Comparison of ENCODE assay signal across 16 cellular contexts in the genomic region with DNA sequence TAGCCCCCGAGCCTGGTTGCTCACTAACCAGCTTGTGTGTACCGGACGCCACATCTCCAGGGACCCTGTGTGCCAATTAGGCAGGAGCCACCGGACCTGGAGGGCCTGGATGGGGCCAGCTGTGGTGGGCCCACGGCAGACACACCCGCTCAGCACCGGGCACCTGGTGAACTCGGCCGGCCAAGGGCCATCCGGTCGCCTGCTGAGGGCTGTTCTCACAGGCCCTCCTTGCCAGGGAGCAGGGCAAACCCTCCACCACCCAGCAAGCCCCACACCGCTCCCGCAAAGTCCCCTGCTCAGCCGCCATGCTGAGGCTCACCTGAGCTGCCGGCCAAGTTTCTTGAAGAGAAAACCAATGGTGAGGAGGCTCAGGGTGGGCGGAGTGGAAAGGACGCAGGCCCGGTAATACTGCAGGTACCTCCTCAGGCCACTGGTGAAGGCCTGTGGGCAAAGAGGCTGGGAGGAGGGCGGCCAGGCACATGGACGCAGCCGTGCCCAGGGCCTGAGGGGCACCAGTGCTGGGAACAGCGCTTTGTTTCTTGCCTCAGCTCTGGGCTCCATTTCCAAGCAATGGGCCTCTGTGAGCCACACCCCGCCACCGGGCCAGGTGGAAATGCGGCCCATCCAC. TPM values are rescaled to one million over a fixed set of nuclear protein-coding genes. Genes with fewer than 3 reads are reported as not detected.
DNase-seq lines count a peak whose midpoint lies in the region; ATAC-seq and TF ChIP-seq lines count a peak whose summit lies in the region.
"Had no signal": no experiment of that assay in that cellular context is flagged by ENCODE, and none has a peak within 500 bp of the region (broad histone marks: within the 10 kb centered on the region; RNA-seq: fewer than 3 reads in every experiment).

No MANE protein-coding gene starts in this region.

- H2BK15ac ChIP-seq in IMR-90 (ENCODE audit: low read depth, low read length): no peak overlapping the region

- H3K4ac ChIP-seq in IMR-90 (ENCODE audit: low read depth, low read length): no peak overlapping the region

- H3K9me1 ChIP-seq in IMR-90 (ENCODE audit: insufficient read depth, low read length): peaks cover 3% of the 10 kb centered on the region; the same call in 1 of the 2 replicates

- H3K4me1 Mint-ChIP-seq in natural killer cell (peaks cover 0 to 11% of the 10 kb centered on the region in 2 donors), WTC11 (no peaks in the 10 kb centered on the region)
- H3K4me1 Mint-ChIP-seq: GM23338 had no signal

- TF ChIP-seq POLR2A in IMR-90 (IDR thresholded peaks at IDR 0.05; ENCODE audit: low read depth, low read length) (no peak), sigmoid colon (IDR thresholded peaks at IDR 0.05) (no peak)

- H3K27me3 ChIP-seq in BLaER1 treated with 17β-estradiol and CSF1 and Interleukin-3, amounts not matched to agents 10 nM and 100 nM: peaks cover 0 to 24% (median 0%) of the 10 kb centered on the region in 11 experiments; a peak in 6 of 22 replicates
- H3K27me3 ChIP-seq in IMR-90 (ENCODE audit: control insufficient read depth, insufficient read depth, low read length) (no peaks in the 10 kb centered on the region), sigmoid colon (no peaks in the 10 kb centered on the region)

- no TSS peak for BruUV-seq in IMR-90 (replicated peaks; lab: Mats Ljungman, UMichigan)

- H3K36me3 Mint-ChIP-seq in natural killer cell (peaks cover 7% of the 10 kb centered on the region), WTC11 (peaks cover 18% of the 10 kb centered on the region)

- peak overlapping the region; percentile 33 to 99 (median 91); a peak in 19 of 22 replicates for H3K4me2 ChIP-seq in BLaER1 treated with 17β-estradiol and CSF1 and Interleukin-3, amounts not matched to agents 10 nM and 100 nM
- no peak overlapping the region for H3K4me2 ChIP-seq in IMR-90 (ENCODE audit: low read depth, low read length)
- H3K4me2 ChIP-seq: GM23338 had no signal

- H3K27ac ChIP-seq in BLaER1 treated with 17β-estradiol and CSF1 and Interleukin-3, amounts not matched to agents 10 nM and 100 nM: peak overlapping the region in 4 of 11 experiments; percentile 1 to 46 (median 24); a peak in 5 of 22 replicates
- H3K27ac ChIP-seq in IMR-90 (ENCODE audit: insufficient read depth, low read length) (no peak overlapping the region), sigmoid colon (no peak overlapping the region)

- no peak for DNase-seq in IMR-90
- DNase-seq in sigmoid colon: peak; percentile 63
- no peak for DNase-seq in natural killer cell
- no peak for DNase-seq in WTC11 (ENCODE audit: low spot score)
- no peak for DNase-seq in ureter (ENCODE audit: low spot score)
- DNase-seq: AML-193, Calu3, DMS79 treated with DMSO at 0.1 percent for 48 hours, GF-D8, HFFc6 had no signal

- TF ChIP-seq EP300 in sigmoid colon (IDR thresholded peaks at IDR 0.05): no peak

- no peaks in the 10 kb centered on the region for H3K9me3 ChIP-seq in BLaER1 treated with 17β-estradiol and CSF1 and Interleukin-3, amounts not matched to agents 10 nM and 100 nM (replicated peaks in 1 of 11)
- H3K9me3 ChIP-seq in IMR-90 (ENCODE audit: control insufficient read depth, insufficient read depth, low read length) (no peaks in the 10 kb centered on the region), sigmoid colon (no peaks in the 10 kb centered on the region)

- no peak for TF ChIP-seq CTCF in IMR-90 (conservative IDR thresholded peaks at IDR 0.05; ENCODE audit: low read depth, low read length)
- TF ChIP-seq CTCF in sigmoid colon (IDR thresholded peaks at IDR 0.05): no peak
- TF ChIP-seq CTCF in natural killer cell (IDR thresholded peaks at IDR 0.05): no peak
- TF ChIP-seq CTCF in WTC11 (IDR thresholded peaks at IDR 0.05): no peak

- H3K18ac ChIP-seq in IMR-90 (ENCODE audit: low read depth, low read length): no peak overlapping the region

- intact Hi-C loops in IMR-90 (cut with micrococcal nuclease): no loop called here
- intact Hi-C loops in sigmoid colon (cut with DNase I): no loop called here
- intact Hi-C loops in natural killer cell (cut with micrococcal nuclease): no loop called here

- no peak for ATAC-seq in IMR-90 (ENCODE audit: low read depth)
- ATAC-seq in esophagus mucosa: peak; percentile 4
- ATAC-seq in natural killer cell: no peak
- ATAC-seq in WTC11: no peak
- ATAC-seq: CD8-positive, alpha-beta T cell; GM23338; HCT116 had no signal

- TF ChIP-seq RAD21 in IMR-90 (IDR thresholded peaks at IDR 0.05; ENCODE audit: low read length): no peak

- H3K4me3 Mint-ChIP-seq in natural killer cell: no peak overlapping the region
- no peak overlapping the region for H3K4me3 Mint-ChIP-seq in WTC11
- H3K4me3 Mint-ChIP-seq: CD8-positive, alpha-beta T cell; GM23338; HFFc6 had no signal

- H4K91ac ChIP-seq in IMR-90 (ENCODE audit: insufficient read depth, low read depth, low read length): no peak overlapping the region

- H3K27me3 Mint-ChIP-seq in natural killer cell (ENCODE audit: low read depth in 2 of 2) (no peaks in the 10 kb centered on the region), WTC11 (ENCODE audit: low read depth) (no peaks in the 10 kb centered on the region)
- H3K27me3 Mint-ChIP-seq: IgD-negative memory B cell had no signal

- H2AK9ac ChIP-seq in IMR-90 (replicated peaks; ENCODE audit: low read depth, low read length, poor library complexity): peak overlapping the region; percentile 28

- WGBS in IMR-90 (ENCODE audit: extremely low coverage in 2 of 2, insufficient read length in 1 of 2), 2 experiments: 100% methylated on average over 3 of the region's 25 CpGs; no CpG with 5 or more reads in 1 of the 2 experiments
- WGBS in sigmoid colon, 2 donors: 92 to 96% methylated on average over 25 of the region's 25 CpGs

- peaks cover 26 to 76% (median 49%) of the 10 kb centered on the region in 11 experiments for H3K36me3 ChIP-seq in BLaER1 treated with 17β-estradiol and CSF1 and Interleukin-3, amounts not matched to agents 10 nM and 100 nM
- H3K36me3 ChIP-seq in IMR-90 (ENCODE audit: control insufficient read depth, insufficient read depth, low read length) (peaks cover 51% of the 10 kb centered on the region), sigmoid colon (peaks cover 30 to 79% (median 51%) of the 10 kb centered on the region in 4 donors)

- no peak overlapping the region for H3K23ac ChIP-seq in IMR-90 (ENCODE audit: low read depth, low read length)

- H4K8ac ChIP-seq in IMR-90 (ENCODE audit: low read depth in 2 of 2, low read length in 2 of 2): no peak overlapping the region

- in situ Hi-C loops in IMR-90 (cut with MboI; ENCODE audit: low sequenced_read_pairs): no loop called here

- dilution Hi-C loops in IMR-90 (cut with HindIII; ENCODE audit: low sequenced_read_pairs, unreplicated experiment): no loop called here

- H3K4me1 ChIP-seq in BLaER1 treated with 17β-estradiol and CSF1 and Interleukin-3, amounts not matched to agents 10 nM and 100 nM: peaks cover 14 to 82% (median 71%) of the 10 kb centered on the region in 10 experiments
- no peaks in the 10 kb centered on the region for H3K4me1 ChIP-seq in IMR-90 (ENCODE audit: control insufficient read depth, insufficient read depth, low read length)
- no peaks in the 10 kb centered on the region for H3K4me1 ChIP-seq in sigmoid colon

- no peak overlapping the region for H2AK5ac ChIP-seq in IMR-90 (ENCODE audit: low read depth, low read length)

- no peak overlapping the region for H2BK5ac ChIP-seq in IMR-90 (ENCODE audit: low read depth, low read length, poor library complexity, severe bottlenecking)

- no peak overlapping the region for H4K5ac ChIP-seq in IMR-90 (ENCODE audit: low read depth, low read length)

- H3K79me1 ChIP-seq in IMR-90 (ENCODE audit: low read depth in 1 of 2, low read length in 2 of 2): peaks cover 0 to 18% of the 10 kb centered on the region in 2 experiments; a peak in 1 of 4 replicates

- no peak overlapping the region for H2BK120ac ChIP-seq in IMR-90 (ENCODE audit: low read depth, low read length)

- no peak overlapping the region for H2AFZ ChIP-seq in IMR-90 (replicated peaks; ENCODE audit: low read length, poor library complexity)
- H2AFZ ChIP-seq: GM23338 had no signal

- no peak overlapping the region for H3K14ac ChIP-seq in IMR-90 (replicated peaks; ENCODE audit: low read depth, low read length)

- H3K27ac Mint-ChIP-seq in natural killer cell: no peak overlapping the region
- H3K27ac Mint-ChIP-seq in WTC11: no peak overlapping the region
- H3K27ac Mint-ChIP-seq: CD8-positive, alpha-beta T cell; HFFc6; IgD-negative memory B cell had no signal

- no peak overlapping the region for H2BK20ac ChIP-seq in IMR-90 (ENCODE audit: low read depth, low read length)

- no peak overlapping the region for H3K56ac ChIP-seq in IMR-90 (ENCODE audit: extremely low read depth, insufficient read depth, low read length)

- H3K9ac ChIP-seq in BLaER1 treated with 17β-estradiol and CSF1 and Interleukin-3, amounts not matched to agents 10 nM and 100 nM: peak overlapping the region in 4 of 11 experiments; percentile 49 to 63 (median 59); a peak in 7 of 22 replicates
- H3K9ac ChIP-seq in IMR-90 (ENCODE audit: low read depth, low read length): no peak overlapping the region

- POLR2A ChIA-PET in IMR-90 (lab: Charles Lee; ENCODE audit: unreplicated experiment) (no interaction called here), WTC11 (lab: Charles Lee) (interaction anchor here (0.5 kb wide), 1 partner anchor 648 kb away, joined by 7 read pairs; no protein-coding TSS in a partner anchor)

- CTCF ChIA-PET in IMR-90 (lab: Yijun Ruan, JAX): interaction anchor here (1.6 kb wide), 1 partner anchor 13 kb away, joined by 4 read pairs; no protein-coding TSS in a partner anchor
- CTCF ChIA-PET in WTC11 (lab: Charles Lee): interaction anchor here (1.3 to 3.5 kb wide), 2 partner anchors 9 to 13 kb away, joined by 4 to 15 read pairs; no protein-coding TSS in a partner anchor

- H3K4me3 ChIP-seq in BLaER1 treated with 17β-estradiol and CSF1 and Interleukin-3, amounts not matched to agents 10 nM and 100 nM: peak overlapping the region in 2 of 10 experiments; percentile 39 to 47; a peak in 3 of 20 replicates
- H3K4me3 ChIP-seq in IMR-90 (ENCODE audit: insufficient read depth, low read depth, low read length) (no peak overlapping the region), sigmoid colon (no peak overlapping the region)
- H3K4me3 ChIP-seq: GM23338 had no signal

- peaks cover 33 to 94% (median 68%) of the 10 kb centered on the region in 11 experiments; a peak in 21 of 22 replicates for H4K20me1 ChIP-seq in BLaER1 treated with 17β-estradiol and CSF1 and Interleukin-3, amounts not matched to agents 10 nM and 100 nM
- H4K20me1 ChIP-seq in IMR-90 (ENCODE audit: insufficient read depth, low read length): no peaks in the 10 kb centered on the region; the same call in 1 of the 2 replicates

- H3K9me3 Mint-ChIP-seq in natural killer cell: no peaks in the 10 kb centered on the region
- H3K9me3 Mint-ChIP-seq in WTC11: no peaks in the 10 kb centered on the region
- H3K9me3 Mint-ChIP-seq: CD8-positive, alpha-beta T cell; GM23338; HFFc6; IgD-negative memory B cell had no signal

RNA-seq across cellular contexts. Expression of gene TUBGCP6, which starts 17.1 kb away (rescaled TPM):
- total RNA-seq in IMR-90 (2012; rRNA removed) (10.0 and 10.8 TPM in 2 replicates), esophagus mucosa (14.8 TPM), sigmoid colon (10 to 100 TPM; 23.5 to 67.0 (median 28.2) TPM), natural killer cell (100 to 1,000 TPM; 105 to 126 (median 118) TPM), WTC11 (2021) (36.3 to 45.4 TPM (median 40.8 TPM) in 3 replicates), ureter (57.2 TPM)
- polyA plus RNA-seq in IMR-90 (2012; rRNA removed) (28.6 and 30.9 TPM in 2 replicates), sigmoid colon (10 to 100 TPM in 1 of 3 donors, 1 to 10 TPM in 2; 4.6 to 33.4 (median 4.8) TPM)
- 7.5 and 13.6 TPM in 2 replicates for polyA plus RNA-seq in IMR-90 (2012; cell fraction: cytosol; rRNA removed)
- polyA plus RNA-seq in IMR-90 (2012; cell fraction: nucleus; rRNA removed; ENCODE audit: low replicate concordance): 185 and 466 TPM in 2 replicates

RNA-seq across cellular contexts. Expression of gene HDAC10, which starts 23.4 kb away (rescaled TPM):
- 3.6 and 3.9 TPM in 2 replicates for total RNA-seq in IMR-90 (2012; rRNA removed)
- 35.2 and 35.7 TPM in 2 replicates for polyA plus RNA-seq in IMR-90 (2012; rRNA removed)
- polyA plus RNA-seq in IMR-90 (2012; cell fraction: cytosol; rRNA removed): 18.7 and 22.6 TPM in 2 replicates
- polyA plus RNA-seq in IMR-90 (2012; cell fraction: nucleus; rRNA removed; ENCODE audit: low replicate concordance): 264 and 926 TPM in 2 replicates
- total RNA-seq in esophagus mucosa: 17.7 TPM
- total RNA-seq in sigmoid colon: 10 to 100 TPM in 3 of 4 donors, 1 to 10 TPM in 1; 7.2 to 47.4 (median 14.9) TPM
- polyA plus RNA-seq in sigmoid colon: 10 to 100 TPM in 2 of 3 donors, 1 to 10 TPM in 1; 8.8 to 45.9 (median 12.0) TPM
- total RNA-seq in natural killer cell: 100 to 1,000 TPM; 112 to 131 (median 123) TPM
- total RNA-seq in WTC11 (2021): 31.9 to 40.9 TPM (median 38.2 TPM) in 3 replicates
- total RNA-seq in ureter: 52.4 TPM

RNA-seq across cellular contexts. Expression of gene SELENOO, which starts 26.9 kb away (rescaled TPM):
- 10.3 and 10.4 TPM in 2 replicates for total RNA-seq in IMR-90 (2012; rRNA removed)
- polyA plus RNA-seq in IMR-90 (2012; rRNA removed): 21.4 and 22.9 TPM in 2 replicates
- 16.7 and 25.0 TPM in 2 replicates for polyA plus RNA-seq in IMR-90 (2012; cell fraction: cytosol; rRNA removed)
- 94.1 and 274 TPM in 2 replicates for polyA plus RNA-seq in IMR-90 (2012; cell fraction: nucleus; rRNA removed; ENCODE audit: low replicate concordance)
- total RNA-seq in esophagus mucosa: 13.3 TPM
- 10 to 100 TPM; 17.5 to 30.2 (median 22.3) TPM for total RNA-seq in sigmoid colon
- polyA plus RNA-seq in sigmoid colon: 10 to 100 TPM; 10.2 to 26.5 (median 15.7) TPM
- 10 to 100 TPM; 37.3 to 45.2 (median 37.6) TPM for total RNA-seq in natural killer cell
- total RNA-seq in WTC11 (2021): 27.0 to 29.8 TPM (median 28.8 TPM) in 3 replicates
- 24.7 TPM for total RNA-seq in ureter

RNA-seq across cellular contexts. Expression of gene MAPK12, which starts 33.8 kb away (rescaled TPM):
- total RNA-seq in IMR-90 (2012; rRNA removed) (35.6 and 41.0 TPM in 2 replicates), esophagus mucosa (2.6 TPM), sigmoid colon (1 to 10 TPM; 2.5 to 10.0 (median 6.7) TPM), natural killer cell (1 to 10 TPM; 2.2 to 2.5 (median 2.4) TPM), WTC11 (2021) (26.9 to 31.0 TPM (median 28.8 TPM) in 3 replicates), ureter (14.1 TPM)
- polyA plus RNA-seq in IMR-90 (2012; rRNA removed) (56.3 and 59.9 TPM in 2 replicates), sigmoid colon (1 to 10 TPM in 2 of 3 donors, under 1 TPM in 1; 0.60 to 6.0 (median 2.1) TPM)
- polyA plus RNA-seq in IMR-90 (2012; cell fraction: cytosol; rRNA removed): 42.8 and 49.5 TPM in 2 replicates
- 269 and 452 TPM in 2 replicates for polyA plus RNA-seq in IMR-90 (2012; cell fraction: nucleus; rRNA removed; ENCODE audit: low replicate concordance)

RNA-seq across cellular contexts. Expression of gene TRABD, which starts 42.0 kb away (rescaled TPM):
- total RNA-seq in IMR-90 (2012; rRNA removed) (13.4 and 13.9 TPM in 2 replicates), esophagus mucosa (32.6 TPM), sigmoid colon (10 to 100 TPM; 14.2 to 21.4 (median 18.2) TPM), natural killer cell (100 to 1,000 TPM; 129 to 138 (median 132) TPM), WTC11 (2021) (79.9 to 90.4 TPM (median 81.3 TPM) in 3 replicates), ureter (64.5 TPM)
- polyA plus RNA-seq in IMR-90 (2012; rRNA removed) (42.7 and 45.3 TPM in 2 replicates), sigmoid colon (10 to 100 TPM; 24.6 to 88.1 (median 31.7) TPM)
- polyA plus RNA-seq in IMR-90 (2012; cell fraction: cytosol; rRNA removed): 32.3 and 48.5 TPM in 2 replicates
- polyA plus RNA-seq in IMR-90 (2012; cell fraction: nucleus; rRNA removed; ENCODE audit: low replicate concordance): 188 and 434 TPM in 2 replicates
